In genomic region chr10:111482621-111483216, GRCh38 we compare ENCODE assay signal across 16 cellular contexts.
DNase-seq lines count a peak whose midpoint lies in the region; ATAC-seq, FAIRE-seq and TF ChIP-seq lines count a peak whose summit lies in the region.
"Had no signal": no experiment of that assay in that cellular context is flagged by ENCODE, and none has a peak within 500 bp of the region (broad histone marks: within the 10 kb centered on the region; RNA-seq: fewer than 3 reads in every experiment).

No MANE protein-coding gene starts in this region.

- no peaks in the 10 kb centered on the region for H3K27me3 ChIP-seq in liver (ENCODE audit: control insufficient read depth in 4 of 4, insufficient read depth in 4 of 4, low read length in 3 of 4)
- no peaks in the 10 kb centered on the region for H3K27me3 ChIP-seq in HepG2 (ENCODE audit: control insufficient read depth in 1 of 2, insufficient read depth in 2 of 2, low read length in 2 of 2)
- H3K27me3 ChIP-seq in esophagus muscularis mucosa = no peaks in the 10 kb centered on the region
- H3K27me3 ChIP-seq in neural cell (ENCODE audit: insufficient read depth, low read depth, low read length) = no peaks in the 10 kb centered on the region
- no peaks in the 10 kb centered on the region for H3K27me3 ChIP-seq in H7 (ENCODE audit: control insufficient read depth, insufficient read depth, low read length)
- H3K27me3 ChIP-seq: BLaER1 had no signal

- no peak for FAIRE-seq in HepG2 (lab: Jason Lieb, UNC)
- FAIRE-seq: GM12878 had no signal

- H3K79me2 ChIP-seq in HepG2 (ENCODE audit: insufficient read depth, low read length) (no peaks in the 10 kb centered on the region), neural cell (replicated peaks; ENCODE audit: insufficient read depth, low read length) (no peaks in the 10 kb centered on the region)

- H4K20me1 ChIP-seq in HepG2 (ENCODE audit: insufficient read depth, low read length) (no peaks in the 10 kb centered on the region), neural cell (ENCODE audit: insufficient read depth) (no peaks in the 10 kb centered on the region)
- H4K20me1 ChIP-seq: BLaER1 had no signal

- TF ChIP-seq POLR2A in HepG2 (IDR thresholded peaks at IDR 0.05; ENCODE audit: insufficient read depth in 1 of 2, low read depth in 2 of 2, low read length in 2 of 2) = no peak
- no peak for TF ChIP-seq POLR2A in esophagus muscularis mucosa (IDR thresholded peaks at IDR 0.05; ENCODE audit: low read depth)

- no TSS peak for BruUV-seq in HepG2 (replicated peaks; lab: Mats Ljungman, UMichigan)

- H3K4me1 ChIP-seq in liver (ENCODE audit: control insufficient read depth in 4 of 4, insufficient read depth in 4 of 4, low read length in 3 of 4) (peaks cover 0 to 9% (median 4%) of the 10 kb centered on the region in 4 donors), HepG2 (ENCODE audit: insufficient read depth, low read length) (no peaks in the 10 kb centered on the region), esophagus muscularis mucosa (no peaks in the 10 kb centered on the region)
- H3K4me1 ChIP-seq: BLaER1, HAP-1 had no signal

- H3K27ac ChIP-seq in liver (ENCODE audit: low read depth in 1 of 2, low read length in 2 of 2) (no peak overlapping the region), HepG2 (ENCODE audit: extremely low read length, insufficient read depth, low read length) (no peak overlapping the region), esophagus muscularis mucosa (replicated peaks in 1 of 4) (no peak overlapping the region), neural cell (ENCODE audit: low read length) (peak overlapping the region; percentile 55), coronary artery (no peak overlapping the region)
- H3K27ac ChIP-seq: BLaER1 had no signal

- TF ChIP-seq RAD21 in liver (IDR thresholded peaks at IDR 0.05) = no peak
- TF ChIP-seq RAD21 in HepG2 (CRISPR knock-in tag; IDR thresholded peaks at IDR 0.05) = no peak
- TF ChIP-seq RAD21 in neural cell (conservative IDR thresholded peaks at IDR 0.05) = no peak

- in situ Hi-C loops in HepG2 (cut with HindIII; ENCODE audit: extremely low pct_ligation_motif_present, low pct_unique_long_range_greater_than_20kb) = no loop called here

- no peak overlapping the region for H3K9ac ChIP-seq in liver (ENCODE audit: low read depth in 1 of 2, low read length in 2 of 2)
- H3K9ac ChIP-seq in HepG2 (ENCODE audit: insufficient read depth, low read depth, low read length) = no peak overlapping the region
- H3K9ac ChIP-seq in neural cell (ENCODE audit: low read length) = no peak overlapping the region
- H3K9ac ChIP-seq: BLaER1 had no signal

- no peaks in the 10 kb centered on the region for H3F3A ChIP-seq in neural cell (ENCODE audit: insufficient read depth, low read length, poor library complexity, severe bottlenecking)

- no peak for ATAC-seq in HepG2
- ATAC-seq: GM12878 had no signal

- H2AFZ ChIP-seq in HepG2 (ENCODE audit: low read length) (no peak overlapping the region), neural cell (ENCODE audit: low read depth, low read length) (no peak overlapping the region)

- no peak for TF ChIP-seq CTCF in liver (IDR thresholded peaks at IDR 0.05; ENCODE audit: low read depth, low read length, missing input control)
- TF ChIP-seq CTCF in HepG2 (CRISPR knock-in tag; IDR thresholded peaks at IDR 0.05) = no peak
- no peak for TF ChIP-seq CTCF in esophagus muscularis mucosa (IDR thresholded peaks at IDR 0.05)
- TF ChIP-seq CTCF in neural cell (IDR thresholded peaks at IDR 0.05; ENCODE audit: poor library complexity, severe bottlenecking) = no peak
- TF ChIP-seq CTCF in coronary artery (IDR thresholded peaks at IDR 0.05) = no peak

- POLR2A ChIA-PET in HepG2 (lab: Yijun Ruan, JAX) = no interaction called here

- H3K4me3 ChIP-seq in liver (ENCODE audit: low read depth in 1 of 3, low read length in 3 of 3) (no peak overlapping the region), HepG2 (replicated peaks in 1 of 3; ENCODE audit: insufficient read depth in 1 of 3, low read depth in 2 of 3, low read length in 3 of 3) (no peak overlapping the region), esophagus muscularis mucosa (no peak overlapping the region), neural cell (ENCODE audit: low read length) (peak overlapping the region; percentile 17), coronary artery (no peak overlapping the region), H7 (ENCODE audit: insufficient read depth, low read depth, low read length) (no peak overlapping the region)
- H3K4me3 ChIP-seq: BLaER1, GM12878, HAP-1 had no signal

- intact Hi-C loops in HepG2 (cut with micrococcal nuclease; ENCODE audit: unreplicated experiment) = no loop called here
- intact Hi-C loops in esophagus muscularis mucosa (cut with DNase I) = no loop called here

- no peak overlapping the region for H3K4me2 ChIP-seq in HepG2 (ENCODE audit: low read depth, low read length)
- no peak overlapping the region for H3K4me2 ChIP-seq in neural cell (ENCODE audit: low read length)
- H3K4me2 ChIP-seq: BLaER1 had no signal

- CTCF ChIA-PET in HepG2 (lab: Yijun Ruan, JAX; ENCODE audit: low intra/inter-chr PET ratio, low total read pairs) = no interaction called here

- H3K9me3 ChIP-seq in liver (ENCODE audit: control insufficient read depth in 4 of 4, low read length in 3 of 4) (no peaks in the 10 kb centered on the region), HepG2 (ENCODE audit: low read length) (peaks cover 3% of the 10 kb centered on the region; the same call in 1 of the 2 replicates), esophagus muscularis mucosa (no peaks in the 10 kb centered on the region), neural cell (ENCODE audit: low read length) (no peaks in the 10 kb centered on the region)
- H3K9me3 ChIP-seq: HAP-1 had no signal

- DNase-seq in HepG2 (ENCODE audit: low spot score) = no peak
- peak; percentile 78 for DNase-seq in esophagus muscularis mucosa (ENCODE audit: extremely low spot score)
- DNase-seq in coronary artery (ENCODE audit: low spot score) = no peak
- no peak for DNase-seq in NCI-H1105 (lab: John Stamatoyannopoulos, UW)
- no peak for DNase-seq in H7
- DNase-seq: 8988T; CD4-positive, alpha-beta memory T cell; DMS153; DND-41; EL; GOT3 had no signal

- no peak for TF ChIP-seq EP300 in HepG2 (IDR thresholded peaks at IDR 0.05; ENCODE audit: low read depth in 2 of 2, low read length in 2 of 2)
- no peak for TF ChIP-seq EP300 in HepG2 (CRISPR knock-in tag; IDR thresholded peaks at IDR 0.05; ENCODE audit: borderline replicate concordance)
- TF ChIP-seq EP300 in esophagus muscularis mucosa (IDR thresholded peaks at IDR 0.05) = no peak
- peak; percentile 95 for TF ChIP-seq EP300 in neural cell (conservative IDR thresholded peaks at IDR 0.05; ENCODE audit: poor library complexity, severe bottlenecking)

- H3K36me3 ChIP-seq in liver (ENCODE audit: control insufficient read depth in 4 of 4, insufficient read depth in 3 of 4, low read depth in 1 of 4, low read length in 3 of 4) (no peaks in the 10 kb centered on the region), HepG2 (replicated peaks in 1 of 2; ENCODE audit: control insufficient read depth in 1 of 2, insufficient read depth in 2 of 2, low read length in 2 of 2) (no peaks in the 10 kb centered on the region), esophagus muscularis mucosa (no peaks in the 10 kb centered on the region), neural cell (ENCODE audit: insufficient read depth, low read length) (no peaks in the 10 kb centered on the region), H7 (replicated peaks; ENCODE audit: control insufficient read depth, insufficient read depth, low read length) (no peaks in the 10 kb centered on the region)
- H3K36me3 ChIP-seq: BLaER1, HAP-1 had no signal

- 68% methylated on average over 5 of the region's 5 CpGs for WGBS in liver
- 36% methylated on average over 5 of the region's 5 CpGs for WGBS in HepG2 (ENCODE audit: low lambda C conversion rate)
- WGBS in esophagus muscularis mucosa = 76% methylated on average over 5 of the region's 5 CpGs

- H3K9me2 ChIP-seq in neural cell (ENCODE audit: insufficient read depth, low read length) = no peaks in the 10 kb centered on the region

TF ChIP-seq in liver, 16 proteins besides CTCF, POLR2A, EP300 and RAD21 (continues in another document):
- peak; percentile 34 for TF ChIP-seq FOXA2 (IDR thresholded peaks at IDR 0.05)

TF ChIP-seq in HepG2, 621 proteins besides CTCF, POLR2A, EP300 and RAD21 (continues in another document):
- TF ChIP-seq RFXANK (CRISPR knock-in tag; IDR thresholded peaks at IDR 0.05) (no peak), SAFB2 (CRISPR knock-in tag; IDR thresholded peaks at IDR 0.05; ENCODE audit: borderline replicate concordance, low read depth) (no peak), TARDBP (CRISPR knock-in tag; IDR thresholded peaks at IDR 0.05) (no peak), GTF2F1 (IDR thresholded peaks at IDR 0.05; ENCODE audit: low read length) (no peak)
- TF ChIP-seq, protein P1, sequence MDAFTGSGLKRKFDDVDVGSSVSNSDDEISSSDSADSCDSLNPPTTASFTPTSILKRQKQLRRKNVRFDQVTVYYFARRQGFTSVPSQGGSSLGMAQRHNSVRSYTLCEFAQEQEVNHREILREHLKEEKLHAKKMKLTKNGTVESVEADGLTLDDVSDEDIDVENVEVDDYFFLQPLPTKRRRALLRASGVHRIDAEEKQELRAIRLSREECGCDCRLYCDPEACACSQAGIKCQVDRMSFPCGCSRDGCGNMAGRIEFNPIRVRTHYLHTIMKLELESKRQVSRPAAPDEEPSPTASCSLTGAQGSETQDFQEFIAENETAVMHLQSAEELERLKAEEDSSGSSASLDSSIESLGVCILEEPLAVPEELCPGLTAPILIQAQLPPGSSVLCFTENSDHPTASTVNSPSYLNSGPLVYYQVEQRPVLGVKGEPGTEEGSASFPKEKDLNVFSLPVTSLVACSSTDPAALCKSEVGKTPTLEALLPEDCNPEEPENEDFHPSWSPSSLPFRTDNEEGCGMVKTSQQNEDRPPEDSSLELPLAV (CRISPR knock-in tag; conservative IDR thresholded peaks at IDR 0.05; ENCODE audit: low read depth) = no peak

TF ChIP-seq in neural cell, 6 proteins besides CTCF, POLR2A, EP300 and RAD21:
- TF ChIP-seq TAF1 (IDR thresholded peaks at IDR 0.05; ENCODE audit: low read depth) = no peak
- peak; percentile 98 for TF ChIP-seq POLR2AphosphoS5 (IDR thresholded peaks at IDR 0.05)
